17 cellular contexts compared by ENCODE assay signal in the genomic region with DNA sequence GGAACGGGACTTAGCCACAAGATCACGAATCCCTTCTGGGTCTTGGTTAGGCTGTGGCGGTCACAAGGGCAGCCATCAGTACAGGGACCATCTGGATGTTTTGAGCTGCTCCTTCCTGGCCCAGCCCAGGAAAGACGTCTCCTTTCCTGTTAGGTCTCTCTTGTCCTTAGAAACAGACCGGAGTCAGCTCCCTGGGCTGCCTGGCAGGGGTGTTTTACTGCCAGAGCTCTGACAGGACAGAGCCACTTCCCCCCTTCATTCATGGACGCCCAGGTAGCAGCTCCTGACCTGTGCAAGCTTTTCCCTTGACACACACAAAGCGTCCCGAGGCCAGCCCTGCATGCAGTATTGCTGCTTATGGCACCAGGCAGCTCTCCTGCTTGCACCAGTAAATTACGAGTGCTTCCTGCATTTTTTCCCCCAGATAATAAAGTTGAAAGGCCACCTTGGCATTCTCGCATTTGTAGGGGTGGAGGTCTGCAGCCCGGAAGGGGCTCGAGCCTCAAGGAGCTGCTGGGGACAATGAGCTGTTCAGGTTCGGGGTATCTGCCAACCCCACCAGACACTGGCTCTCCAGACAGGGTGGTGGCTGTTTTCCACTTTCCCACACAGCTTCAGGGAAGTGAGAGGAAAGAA.
DNase-seq lines count a peak whose midpoint lies in the region; ATAC-seq and TF ChIP-seq lines count a peak whose summit lies in the region.
"Had no signal": no experiment of that assay in that cellular context is flagged by ENCODE, and none has a peak within 500 bp of the region (broad histone marks: within the 10 kb centered on the region; RNA-seq: fewer than 3 reads in every experiment).

No MANE protein-coding gene starts in this region.

- H3K36me3 ChIP-seq in sigmoid colon: no peaks in the 10 kb centered on the region

- H3K9me3 Mint-ChIP-seq in activated CD4-positive, alpha-beta memory T cell treated with anti-CD3 and anti-CD28 coated beads for 36 hours: no peaks in the 10 kb centered on the region
- H3K9me3 Mint-ChIP-seq in activated CD4-positive, alpha-beta memory T cell treated with anti-CD3 and anti-CD28 coated beads, Interleukin-2, amount 10 ng/mL, durations not matched to agents 7 days and 5 days: no peaks in the 10 kb centered on the region
- H3K9me3 Mint-ChIP-seq in WTC11: no peaks in the 10 kb centered on the region
- H3K9me3 Mint-ChIP-seq: activated T-cell treated with anti-CD3 and anti-CD28 coated beads, Interleukin-2, amount 50 U/mL, for 72 hours; brain; effector memory CD8-positive, alpha-beta T cell had no signal

- TF ChIP-seq CTCF in WTC11 (IDR thresholded peaks at IDR 0.05): no peak
- no peak for TF ChIP-seq CTCF in sigmoid colon (IDR thresholded peaks at IDR 0.05)

- no peak overlapping the region for H3K4me3 Mint-ChIP-seq in activated CD4-positive, alpha-beta memory T cell treated with anti-CD3 and anti-CD28 coated beads for 36 hours
- H3K4me3 Mint-ChIP-seq in activated CD4-positive, alpha-beta memory T cell treated with anti-CD3 and anti-CD28 coated beads, Interleukin-2, amount 10 ng/mL, durations not matched to agents 7 days and 5 days: no peak overlapping the region
- no peak overlapping the region for H3K4me3 Mint-ChIP-seq in WTC11
- H3K4me3 Mint-ChIP-seq: activated T-cell treated with anti-CD3 and anti-CD28 coated beads, Interleukin-2, amount 50 U/mL, for 72 hours; brain; effector memory CD8-positive, alpha-beta T cell had no signal

- H3K27ac ChIP-seq in sigmoid colon: no peak overlapping the region

- no peaks in the 10 kb centered on the region for H3K27me3 Mint-ChIP-seq in activated CD4-positive, alpha-beta memory T cell treated with anti-CD3 and anti-CD28 coated beads for 36 hours
- no peaks in the 10 kb centered on the region for H3K27me3 Mint-ChIP-seq in activated CD4-positive, alpha-beta memory T cell treated with anti-CD3 and anti-CD28 coated beads, Interleukin-2, amount 10 ng/mL, durations not matched to agents 7 days and 5 days
- no peaks in the 10 kb centered on the region for H3K27me3 Mint-ChIP-seq in WTC11 (ENCODE audit: low read depth)
- H3K27me3 Mint-ChIP-seq: brain; effector memory CD8-positive, alpha-beta T cell had no signal

- no peak for TF ChIP-seq EP300 in sigmoid colon (IDR thresholded peaks at IDR 0.05)

- H3K27me3 ChIP-seq in sigmoid colon: no peaks in the 10 kb centered on the region

- H3K9me3 ChIP-seq in sigmoid colon: no peaks in the 10 kb centered on the region
- H3K9me3 ChIP-seq: Caco-2 had no signal

- peaks cover 2% of the 10 kb centered on the region for H3K36me3 Mint-ChIP-seq in activated CD4-positive, alpha-beta memory T cell treated with anti-CD3 and anti-CD28 coated beads for 36 hours
- peaks cover 2% of the 10 kb centered on the region for H3K36me3 Mint-ChIP-seq in activated CD4-positive, alpha-beta memory T cell treated with anti-CD3 and anti-CD28 coated beads, Interleukin-2, amount 10 ng/mL, durations not matched to agents 7 days and 5 days (ENCODE audit: low read depth)
- no peaks in the 10 kb centered on the region for H3K36me3 Mint-ChIP-seq in WTC11
- H3K36me3 Mint-ChIP-seq: brain had no signal

- H3K4me3 ChIP-seq in sigmoid colon: no peak overlapping the region

- peak overlapping the region; percentile 4 for H3K27ac Mint-ChIP-seq in activated CD4-positive, alpha-beta memory T cell treated with anti-CD3 and anti-CD28 coated beads for 36 hours
- no peak overlapping the region for H3K27ac Mint-ChIP-seq in activated CD4-positive, alpha-beta memory T cell treated with anti-CD3 and anti-CD28 coated beads, Interleukin-2, amount 10 ng/mL, durations not matched to agents 7 days and 5 days
- peak overlapping the region; percentile 30 for H3K27ac Mint-ChIP-seq in WTC11
- H3K27ac Mint-ChIP-seq: activated T-cell treated with anti-CD3 and anti-CD28 coated beads, Interleukin-2, amount 50 U/mL, for 72 hours had no signal

- H3K4me1 ChIP-seq in sigmoid colon: no peaks in the 10 kb centered on the region

- intact Hi-C loops in activated CD4-positive, alpha-beta memory T cell treated with anti-CD3 and anti-CD28 coated beads for 36 hours (cut with micrococcal nuclease): no loop called here
- intact Hi-C loops in sigmoid colon (cut with DNase I): no loop called here

- ATAC-seq in WTC11: peak; percentile 67
- ATAC-seq in left lobe of liver: peak; percentile 58
- no peak for ATAC-seq in GM19463 (IDR thresholded peaks at IDR 0.05; ENCODE audit: unreplicated experiment)
- ATAC-seq: activated T-cell treated with anti-CD3 and anti-CD28 coated beads, Interleukin-2, amount 50 U/mL, for 72 hours; effector memory CD8-positive, alpha-beta T cell had no signal

- CTCF ChIA-PET in activated CD4-positive, alpha-beta memory T cell treated with anti-CD3 and anti-CD28 coated beads for 36 hours (lab: Charles Lee): interaction anchor here (1.1 to 1.3 kb wide), 2 partner anchors 12 to 155 kb away, joined by 4 read pairs; no protein-coding TSS in a partner anchor
- CTCF ChIA-PET in activated CD4-positive, alpha-beta memory T cell treated with anti-CD3 and anti-CD28 coated beads, Interleukin-2, amount 10 ng/mL, durations not matched to agents 7 days and 5 days (lab: Charles Lee): interaction anchor here (0.6 kb wide), 1 partner anchor 11 kb away, joined by 3 read pairs; no protein-coding TSS in a partner anchor
- CTCF ChIA-PET in WTC11 (lab: Charles Lee): interaction anchor here (0.6 to 3.8 kb wide), 12 partner anchors 10 to 467 kb away, joined by 3 to 28 read pairs (median 5); no protein-coding TSS in a partner anchor

- TF ChIP-seq POLR2A in sigmoid colon (IDR thresholded peaks at IDR 0.05): no peak

- H3K4me1 Mint-ChIP-seq in activated CD4-positive, alpha-beta memory T cell treated with anti-CD3 and anti-CD28 coated beads for 36 hours (ENCODE audit: low read depth): peaks cover 19% of the 10 kb centered on the region
- peaks cover 5% of the 10 kb centered on the region for H3K4me1 Mint-ChIP-seq in activated CD4-positive, alpha-beta memory T cell treated with anti-CD3 and anti-CD28 coated beads, Interleukin-2, amount 10 ng/mL, durations not matched to agents 7 days and 5 days
- H3K4me1 Mint-ChIP-seq in WTC11: peaks cover 13% of the 10 kb centered on the region

- 63 to 77% methylated on average over 13 of the region's 13 CpGs for WGBS in sigmoid colon, 2 donors

- POLR2A ChIA-PET in activated CD4-positive, alpha-beta memory T cell treated with anti-CD3 and anti-CD28 coated beads for 36 hours (lab: Charles Lee): interaction anchor here (0.7 kb wide), 1 partner anchor 18 kb away, joined by 4 read pairs; no protein-coding TSS in a partner anchor
- POLR2A ChIA-PET in activated CD4-positive, alpha-beta memory T cell treated with anti-CD3 and anti-CD28 coated beads, Interleukin-2, amount 10 ng/mL, durations not matched to agents 7 days and 5 days (lab: Charles Lee): no interaction called here
- POLR2A ChIA-PET in WTC11 (lab: Charles Lee): interaction anchor here (0.6 to 1.4 kb wide), 2 partner anchors 14 to 238 kb away, joined by 3 to 6 read pairs; no protein-coding TSS in a partner anchor

- no peak for DNase-seq in activated CD4-positive, alpha-beta memory T cell treated with anti-CD3 and anti-CD28 coated beads for 36 hours
- no peak for DNase-seq in activated CD4-positive, alpha-beta memory T cell treated with anti-CD3 and anti-CD28 coated beads, Interleukin-2, amount 10 ng/mL, durations not matched to agents 7 days and 5 days
- no peak for DNase-seq in WTC11 (ENCODE audit: low spot score)
- no peak for DNase-seq in left lobe of liver (ENCODE audit: low spot score)
- DNase-seq in sigmoid colon: peak; percentile 60
- DNase-seq in AG08396 (ENCODE audit: low spot score): no peak
- DNase-seq in NCI-H748 treated with DMSO at 0.1 percent for 48 hours (lab: John Stamatoyannopoulos, UW): no peak
- DNase-seq: activated CD4-positive, alpha-beta T cell treated with anti-CD3 and anti-CD28 coated beads for 48 hours; activated T-cell treated with anti-CD3 and anti-CD28 coated beads, Interleukin-2, amount 50 U/mL, for 72 hours; effector memory CD8-positive, alpha-beta T cell; kidney glomerular epithelial cell; NCI-H1048; OCI-M1; stimulated activated CD4-positive, alpha-beta T cell treated with anti-CD3 and anti-CD28 coated beads, Interleukin-12 subunit alpha, Interleukin-12 subunit beta, amount 100 ng/mL, for 4 hours had no signal

TF ChIP-seq in WTC11, 78 proteins besides CTCF, POLR2A, EP300 and RAD21:
- TF ChIP-seq SP1 (CRISPR knock-in tag; conservative IDR thresholded peaks at IDR 0.05) (no peak), NFATC4 (CRISPR knock-in tag; IDR thresholded peaks at IDR 0.05) (0 out of 2 replicates have a peak, but pooled peaks have one; percentile 14)
- TF ChIP-seq, protein P1, sequence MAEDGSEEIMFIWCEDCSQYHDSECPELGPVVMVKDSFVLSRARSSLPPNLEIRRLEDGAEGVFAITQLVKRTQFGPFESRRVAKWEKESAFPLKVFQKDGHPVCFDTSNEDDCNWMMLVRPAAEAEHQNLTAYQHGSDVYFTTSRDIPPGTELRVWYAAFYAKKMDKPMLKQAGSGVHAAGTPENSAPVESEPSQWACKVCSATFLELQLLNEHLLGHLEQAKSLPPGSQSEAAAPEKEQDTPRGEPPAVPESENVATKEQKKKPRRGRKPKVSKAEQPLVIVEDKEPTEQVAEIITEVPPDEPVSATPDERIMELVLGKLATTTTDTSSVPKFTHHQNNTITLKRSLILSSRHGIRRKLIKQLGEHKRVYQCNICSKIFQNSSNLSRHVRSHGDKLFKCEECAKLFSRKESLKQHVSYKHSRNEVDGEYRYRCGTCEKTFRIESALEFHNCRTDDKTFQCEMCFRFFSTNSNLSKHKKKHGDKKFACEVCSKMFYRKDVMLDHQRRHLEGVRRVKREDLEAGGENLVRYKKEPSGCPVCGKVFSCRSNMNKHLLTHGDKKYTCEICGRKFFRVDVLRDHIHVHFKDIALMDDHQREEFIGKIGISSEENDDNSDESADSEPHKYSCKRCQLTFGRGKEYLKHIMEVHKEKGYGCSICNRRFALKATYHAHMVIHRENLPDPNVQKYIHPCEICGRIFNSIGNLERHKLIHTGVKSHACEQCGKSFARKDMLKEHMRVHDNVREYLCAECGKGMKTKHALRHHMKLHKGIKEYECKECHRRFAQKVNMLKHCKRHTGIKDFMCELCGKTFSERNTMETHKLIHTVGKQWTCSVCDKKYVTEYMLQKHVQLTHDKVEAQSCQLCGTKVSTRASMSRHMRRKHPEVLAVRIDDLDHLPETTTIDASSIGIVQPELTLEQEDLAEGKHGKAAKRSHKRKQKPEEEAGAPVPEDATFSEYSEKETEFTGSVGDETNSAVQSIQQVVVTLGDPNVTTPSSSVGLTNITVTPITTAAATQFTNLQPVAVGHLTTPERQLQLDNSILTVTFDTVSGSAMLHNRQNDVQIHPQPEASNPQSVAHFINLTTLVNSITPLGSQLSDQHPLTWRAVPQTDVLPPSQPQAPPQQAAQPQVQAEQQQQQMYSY (CRISPR knock-in tag; IDR thresholded peaks at IDR 0.05): 0 out of 2 replicates have a peak, but pooled peaks have one; percentile 28
TF ChIP-seq in WTC11: peak in this region for 2.
